16 cellular contexts compared by ENCODE assay signal in genomic region chr12:90801776-90802175, GRCh38.
DNase-seq lines count a peak whose midpoint lies in the region; ATAC-seq and TF ChIP-seq lines count a peak whose summit lies in the region.
"Had no signal": no experiment of that assay in that cellular context is flagged by ENCODE, and none has a peak within 500 bp of the region (broad histone marks: within the 10 kb centered on the region; RNA-seq: fewer than 3 reads in every experiment).

No MANE protein-coding gene starts in this region.

- H3K23ac ChIP-seq in trophoblast cell (ENCODE audit: low read length) = no peak overlapping the region

- H3K9me3 ChIP-seq in adipocyte (ENCODE audit: control insufficient read depth, low read length) = no peaks in the 10 kb centered on the region
- H3K9me3 ChIP-seq in trophoblast cell (ENCODE audit: insufficient read depth, low read depth, low read length) = no peaks in the 10 kb centered on the region
- H3K9me3 ChIP-seq: neutrophil, suprapubic skin had no signal

- no peak for TF ChIP-seq CTCF in AG04449 (IDR thresholded peaks at IDR 0.05; ENCODE audit: insufficient read depth, low read length, missing control alignments)
- TF ChIP-seq CTCF in foreskin keratinocyte (conservative IDR thresholded peaks at IDR 0.05) = no peak

- CTCF ChIA-PET in AG04449 (lab: Yijun Ruan, JAX) = no interaction called here

- no CpG with 5 or more reads among the region's 4 CpGs for WGBS in trophoblast cell (ENCODE audit: extremely low coverage, insufficient coverage, insufficient read length)

- no peak overlapping the region for H2BK120ac ChIP-seq in trophoblast cell (ENCODE audit: insufficient read depth, low read length, poor library complexity)

- no peak overlapping the region for H3K9ac ChIP-seq in adipocyte (ENCODE audit: low read length)
- no peak overlapping the region for H3K9ac ChIP-seq in trophoblast cell (ENCODE audit: low read length)

- ATAC-seq in foreskin keratinocyte = peak; percentile 99
- no peak for ATAC-seq in HG03342 (IDR thresholded peaks at IDR 0.05; ENCODE audit: unreplicated experiment)
- no peak for ATAC-seq in HG03039 (IDR thresholded peaks at IDR 0.05; ENCODE audit: unreplicated experiment)
- no peak for ATAC-seq in GM18870 (IDR thresholded peaks at IDR 0.05; ENCODE audit: unreplicated experiment)

- H3K27me3 ChIP-seq in adipocyte (replicated peaks; ENCODE audit: control insufficient read depth, insufficient read depth, low read length) (no peaks in the 10 kb centered on the region), foreskin keratinocyte (no peaks in the 10 kb centered on the region), trophoblast cell (ENCODE audit: insufficient read depth, low read length) (no peaks in the 10 kb centered on the region)
- H3K27me3 ChIP-seq: neutrophil, suprapubic skin had no signal

- H3K27ac ChIP-seq in foreskin keratinocyte = no peak overlapping the region
- H3K27ac ChIP-seq in trophoblast cell (ENCODE audit: low read depth, low read length) = no peak overlapping the region
- H3K27ac ChIP-seq: HL-60, neutrophil, suprapubic skin, VCaP had no signal

- H3K4me3 ChIP-seq in AG04449 (ENCODE audit: low read depth, low read length) (no peak overlapping the region), adipocyte (ENCODE audit: low read length) (no peak overlapping the region), trophoblast cell (ENCODE audit: low read depth, low read length) (no peak overlapping the region)
- H3K4me3 ChIP-seq: smooth muscle cell, suprapubic skin had no signal

- H2BK12ac ChIP-seq in trophoblast cell (ENCODE audit: low read length) = no peak overlapping the region

- H2AK5ac ChIP-seq in trophoblast cell (ENCODE audit: low read length) = no peak overlapping the region

- no peak overlapping the region for H4K8ac ChIP-seq in trophoblast cell (ENCODE audit: low read depth, low read length)

- H3K4me1 ChIP-seq in adipocyte (ENCODE audit: control insufficient read depth, insufficient read depth, low read length) = no peaks in the 10 kb centered on the region
- peaks cover 12% of the 10 kb centered on the region for H3K4me1 ChIP-seq in foreskin keratinocyte
- no peaks in the 10 kb centered on the region for H3K4me1 ChIP-seq in trophoblast cell (ENCODE audit: control insufficient read depth in 1 of 2, insufficient read depth in 2 of 2, low read length in 2 of 2)
- H3K4me1 ChIP-seq: suprapubic skin had no signal

- no peak overlapping the region for H3K4ac ChIP-seq in trophoblast cell (ENCODE audit: low read depth, low read length)

- H3K79me2 ChIP-seq in trophoblast cell (ENCODE audit: control insufficient read depth, insufficient read depth, low read length, poor library complexity) = no peaks in the 10 kb centered on the region

- H3K14ac ChIP-seq in trophoblast cell (ENCODE audit: low read length) = no peak overlapping the region

- H4K91ac ChIP-seq in trophoblast cell (ENCODE audit: low read depth, low read length) = no peak overlapping the region

- no peak overlapping the region for H4K12ac ChIP-seq in trophoblast cell (ENCODE audit: low read depth, low read length)

- no peaks in the 10 kb centered on the region for H3K36me3 ChIP-seq in adipocyte (ENCODE audit: control insufficient read depth, insufficient read depth, low read length, severe bottlenecking)
- no peaks in the 10 kb centered on the region for H3K36me3 ChIP-seq in trophoblast cell (ENCODE audit: control insufficient read depth in 1 of 2, insufficient read depth in 2 of 2, low read length in 2 of 2)
- H3K36me3 ChIP-seq: neutrophil, suprapubic skin had no signal

- POLR2A ChIA-PET in AG04449 (lab: Yijun Ruan, JAX) = no interaction called here

- no peak overlapping the region for H2AFZ ChIP-seq in trophoblast cell (ENCODE audit: insufficient read depth, low read length, poor library complexity)

- no peak overlapping the region for H3K4me2 ChIP-seq in trophoblast cell (ENCODE audit: low read length)
- H3K4me2 ChIP-seq: smooth muscle cell had no signal

- H2BK5ac ChIP-seq in trophoblast cell (ENCODE audit: low read depth, low read length, poor library complexity) = no peak overlapping the region

- H3K79me1 ChIP-seq in trophoblast cell (ENCODE audit: low read length) = no peaks in the 10 kb centered on the region

- DNase-seq in AG04449 (ENCODE audit: low read depth, low spot score) = peak; percentile 21
- peak; percentile 20 for DNase-seq in HS-27A (ENCODE audit: low read depth)
- peak; percentile 9 for DNase-seq in adipocyte (ENCODE audit: low read depth)
- peak in 1 of 2 donors; percentile 57 for DNase-seq in foreskin keratinocyte
- no peak for DNase-seq in trophoblast cell
- DNase-seq: activated naive CD4-positive, alpha-beta T cell; MM.1S; NCI-H2171 had no signal

- H3K18ac ChIP-seq in trophoblast cell (ENCODE audit: low read length) = no peak overlapping the region

Comparison
In these comparisons a context has a peak if more than half of its experiments do, and no peak if none do; other contexts are left out.
1. DNase-seq: peak in AG04449 (single experiment), HS-27A (single experiment) and adipocyte (single experiment); none in trophoblast cell (0 of 2).